Comparison of ENCODE assay signal across 29 cellular contexts in genomic region chr6:129342243-129342642, GRCh38.
DNase-seq lines count a peak whose midpoint lies in the region; ATAC-seq and TF ChIP-seq lines count a peak whose summit lies in the region.
"Had no signal": no experiment of that assay in that cellular context is flagged by ENCODE, and none has a peak within 500 bp of the region (broad histone marks: within the 10 kb centered on the region; RNA-seq: fewer than 3 reads in every experiment).

No MANE protein-coding gene starts in this region.

- peak overlapping the region; percentile 82 for H2BK5ac ChIP-seq in IMR-90 (ENCODE audit: low read depth, low read length, poor library complexity, severe bottlenecking)

- H3K27ac ChIP-seq in IMR-90 (ENCODE audit: insufficient read depth, low read length): no peak overlapping the region
- H3K27ac ChIP-seq in gastrocnemius medialis: no peak overlapping the region
- H3K27ac ChIP-seq: cardiac muscle cell, hepatocyte, testis, vagina had no signal

- no peaks in the 10 kb centered on the region for H3K27me3 ChIP-seq in IMR-90 (ENCODE audit: control insufficient read depth, insufficient read depth, low read length)
- no peaks in the 10 kb centered on the region for H3K27me3 ChIP-seq in gastrocnemius medialis
- H3K27me3 ChIP-seq: cardiac muscle cell, esophagus squamous epithelium, hepatocyte, SJSA1, testis, vagina had no signal

- 0 out of 2 replicates have a peak overlapping the region, but pooled peaks have one; percentile 8 for H4K91ac ChIP-seq in IMR-90 (ENCODE audit: insufficient read depth, low read depth, low read length)

- in situ Hi-C loops in IMR-90 (cut with MboI; ENCODE audit: low sequenced_read_pairs): no loop called here
- in situ Hi-C loops in gastrocnemius medialis (cut with MboI; ENCODE audit: low sequenced_read_pairs in 4 of 4): no loop called here

- H2BK20ac ChIP-seq in IMR-90 (ENCODE audit: low read depth, low read length): peak overlapping the region; percentile 83

- peak overlapping the region; percentile 61 for H3K4ac ChIP-seq in IMR-90 (ENCODE audit: low read depth, low read length)

- H2AK5ac ChIP-seq in IMR-90 (ENCODE audit: low read depth, low read length): peak overlapping the region; percentile 77; the same call in 1 of the 2 replicates

- H3K9me1 ChIP-seq in IMR-90 (ENCODE audit: insufficient read depth, low read length): peaks cover 5% of the 10 kb centered on the region; the same call in 1 of the 2 replicates

- dilution Hi-C loops in IMR-90 (cut with HindIII; ENCODE audit: low sequenced_read_pairs, unreplicated experiment): no loop called here

- POLR2A ChIA-PET in IMR-90 (lab: Charles Lee; ENCODE audit: unreplicated experiment): no interaction called here

- H2AK9ac ChIP-seq in IMR-90 (replicated peaks; ENCODE audit: low read depth, low read length, poor library complexity): no peak overlapping the region

- intact Hi-C loops in IMR-90 (cut with micrococcal nuclease): no loop called here
- intact Hi-C loops in gastrocnemius medialis (cut with DNase I; ENCODE audit: low total_unique reads): no loop called here

- H3K4me1 ChIP-seq in IMR-90 (ENCODE audit: control insufficient read depth, insufficient read depth, low read length): peaks cover 2% of the 10 kb centered on the region; the same call in 1 of the 2 replicates
- no peaks in the 10 kb centered on the region for H3K4me1 ChIP-seq in gastrocnemius medialis
- H3K4me1 ChIP-seq: esophagus squamous epithelium, testis, vagina had no signal

- no peaks in the 10 kb centered on the region for H4K20me1 ChIP-seq in IMR-90 (ENCODE audit: insufficient read depth, low read length)

- no peak overlapping the region for H2AFZ ChIP-seq in IMR-90 (replicated peaks; ENCODE audit: low read length, poor library complexity)
- H2AFZ ChIP-seq: GM23338, hepatocyte had no signal

- peak overlapping the region; percentile 56 to 76; a peak in 2 of 4 replicates for H4K8ac ChIP-seq in IMR-90 (ENCODE audit: low read depth in 2 of 2, low read length in 2 of 2)

- H3K79me1 ChIP-seq in IMR-90 (ENCODE audit: low read depth in 1 of 2, low read length in 2 of 2): no peaks in the 10 kb centered on the region

- WGBS in IMR-90 (ENCODE audit: extremely low coverage in 2 of 2, insufficient read length in 1 of 2), 2 experiments: no CpG with 5 or more reads among the region's 2 CpGs

- H3K4me1 Mint-ChIP-seq in effector memory CD8-positive, alpha-beta T cell (ENCODE audit: low read depth in 2 of 2): no peaks in the 10 kb centered on the region
- no peaks in the 10 kb centered on the region for H3K4me1 Mint-ChIP-seq in stimulated activated effector memory CD8-positive, alpha-beta T cell treated with anti-CD3 and anti-CD28 coated beads, Interleukin-12 subunit alpha, Interleukin-12 subunit beta, amount 100 ng/mL, for 72 hours
- H3K4me1 Mint-ChIP-seq: activated CD4-positive, alpha-beta T cell treated with anti-CD3 and anti-CD28 coated beads for 36 hours; CD4-positive, alpha-beta memory T cell; immature natural killer cell had no signal

- H3K9ac ChIP-seq in IMR-90 (ENCODE audit: low read depth, low read length): no peak overlapping the region

- H4K5ac ChIP-seq in IMR-90 (ENCODE audit: low read depth, low read length): peak overlapping the region; percentile 35; the same call in 1 of the 2 replicates

- no peak for TF ChIP-seq RAD21 in IMR-90 (IDR thresholded peaks at IDR 0.05; ENCODE audit: low read length)

- TF ChIP-seq CTCF in IMR-90 (conservative IDR thresholded peaks at IDR 0.05; ENCODE audit: low read depth, low read length): no peak
- no peak for TF ChIP-seq CTCF in fibroblast of the aortic adventitia (IDR thresholded peaks at IDR 0.05; ENCODE audit: insufficient read depth, low read length)
- TF ChIP-seq CTCF in gastrocnemius medialis (IDR thresholded peaks at IDR 0.05 in 4 of 5, conservative IDR thresholded peaks at IDR 0.05 in 1 of 5): no peak

- no peak overlapping the region for H3K56ac ChIP-seq in IMR-90 (ENCODE audit: extremely low read depth, insufficient read depth, low read length)

- no peak overlapping the region for H3K4me3 Mint-ChIP-seq in effector memory CD8-positive, alpha-beta T cell
- no peak overlapping the region for H3K4me3 Mint-ChIP-seq in stimulated activated effector memory CD8-positive, alpha-beta T cell treated with anti-CD3 and anti-CD28 coated beads, Interleukin-12 subunit alpha, Interleukin-12 subunit beta, amount 100 ng/mL, for 72 hours
- H3K4me3 Mint-ChIP-seq: activated CD4-positive, alpha-beta T cell treated with anti-CD3 and anti-CD28 coated beads for 36 hours; activated T-cell treated with anti-CD3 and anti-CD28 coated beads, Interleukin-2, amount 50 U/mL, for 24 hours; CD4-positive, alpha-beta memory T cell; GM23338; immature natural killer cell; natural killer cell treated with Interleukin-12 subunit alpha and Interleukin-12 subunit beta and Interleukin-15 and Interleukin-18, amount 100 ng/mL, for 72 hours; T-helper 1 cell treated with Interleukin-12 subunit alpha and Interleukin-12 subunit beta and Interleukin-4 antibody, amounts not matched to agents 30 μg/mL and 1 μg/mL, for 36 hours had no signal

- H3K36me3 ChIP-seq in IMR-90 (ENCODE audit: control insufficient read depth, insufficient read depth, low read length) (no peaks in the 10 kb centered on the region), gastrocnemius medialis (no peaks in the 10 kb centered on the region)
- H3K36me3 ChIP-seq: cardiac muscle cell, esophagus squamous epithelium, SJSA1, vagina had no signal

- H3K4me2 ChIP-seq in IMR-90 (ENCODE audit: low read depth, low read length): no peak overlapping the region
- H3K4me2 ChIP-seq: GM23338, hepatocyte had no signal

- H2BK15ac ChIP-seq in IMR-90 (ENCODE audit: low read depth, low read length): peak overlapping the region; percentile 35; the same call in 1 of the 3 replicates

- H3K4me3 ChIP-seq in IMR-90 (ENCODE audit: insufficient read depth, low read depth, low read length) (no peak overlapping the region), fibroblast of the aortic adventitia (ENCODE audit: low read depth, low read length) (no peak overlapping the region), gastrocnemius medialis (no peak overlapping the region)
- H3K4me3 ChIP-seq: cardiac muscle cell, esophagus squamous epithelium, GM23338, hepatocyte, SJSA1, testis, vagina had no signal

- H3K18ac ChIP-seq in IMR-90 (ENCODE audit: low read depth, low read length): peak overlapping the region; percentile 45; the same call in 1 of the 2 replicates

- peaks cover 0 to 39% of the 10 kb centered on the region in 2 donors for H3K27me3 Mint-ChIP-seq in effector memory CD8-positive, alpha-beta T cell

- no peaks in the 10 kb centered on the region for H3K9me3 ChIP-seq in IMR-90 (ENCODE audit: control insufficient read depth, insufficient read depth, low read length)
- no peaks in the 10 kb centered on the region for H3K9me3 ChIP-seq in gastrocnemius medialis
- H3K9me3 ChIP-seq: esophagus squamous epithelium, SJSA1, testis, vagina had no signal

- DNase-seq in EH (ENCODE audit: low read depth) (peak; percentile 40), IMR-90 (peak; percentile 56), fibroblast of the aortic adventitia (ENCODE audit: low read depth) (peak; percentile 68), gastrocnemius medialis (peak in 1 of 2 donors; percentile 40)
- no peak for DNase-seq in effector memory CD8-positive, alpha-beta T cell
- no peak for DNase-seq in stimulated activated effector memory CD8-positive, alpha-beta T cell treated with anti-CD3 and anti-CD28 coated beads, Interleukin-12 subunit alpha, Interleukin-12 subunit beta, amount 100 ng/mL, for 72 hours (ENCODE audit: low spot score in 2 of 2)
- DNase-seq: activated CD4-positive, alpha-beta T cell treated with anti-CD3 and anti-CD28 coated beads for 36 hours; activated naive CD4-positive, alpha-beta T cell treated with Interleukin-2 at 50 U/mL for 16 hours; activated T-cell treated with anti-CD3 and anti-CD28 coated beads, Interleukin-2, amount 50 U/mL, for 24 hours; AML-193; amygdala; CD4-positive, alpha-beta memory T cell; esophagus squamous epithelium; immature natural killer cell; Karpas-422; NCI-H1694 treated with DMSO at 0.1 percent for 48 hours; NCI-H526; stimulated activated CD4-positive, alpha-beta T cell treated with anti-CD3 and anti-CD28 coated beads, Interleukin-4, amount 100 ng/mL, for 1 hour; stimulated activated naive CD4-positive, alpha-beta T cell; testis had no signal

- H3K14ac ChIP-seq in IMR-90 (replicated peaks; ENCODE audit: low read depth, low read length): peak overlapping the region; percentile 57; the same call in 1 of the 2 replicates

- BruUV-seq in IMR-90 (replicated peaks; lab: Mats Ljungman, UMichigan): no TSS peak

- H3K36me3 Mint-ChIP-seq in effector memory CD8-positive, alpha-beta T cell (ENCODE audit: insufficient read depth): no peaks in the 10 kb centered on the region
- no peaks in the 10 kb centered on the region for H3K36me3 Mint-ChIP-seq in stimulated activated effector memory CD8-positive, alpha-beta T cell treated with anti-CD3 and anti-CD28 coated beads, Interleukin-12 subunit alpha, Interleukin-12 subunit beta, amount 100 ng/mL, for 72 hours

- no peaks in the 10 kb centered on the region for H3K9me3 Mint-ChIP-seq in effector memory CD8-positive, alpha-beta T cell
- H3K9me3 Mint-ChIP-seq in stimulated activated effector memory CD8-positive, alpha-beta T cell treated with anti-CD3 and anti-CD28 coated beads, Interleukin-12 subunit alpha, Interleukin-12 subunit beta, amount 100 ng/mL, for 72 hours: peaks cover 7% of the 10 kb centered on the region
- H3K9me3 Mint-ChIP-seq: activated T-cell treated with anti-CD3 and anti-CD28 coated beads, Interleukin-2, amount 50 U/mL, for 24 hours; GM23338; T-helper 1 cell treated with Interleukin-12 subunit alpha and Interleukin-12 subunit beta and Interleukin-4 antibody, amounts not matched to agents 30 μg/mL and 1 μg/mL, for 36 hours had no signal

- CTCF ChIA-PET in IMR-90 (lab: Yijun Ruan, JAX): interaction anchor here (0.7 kb wide), 1 partner anchor 244 kb away, joined by 3 read pairs; no protein-coding TSS in a partner anchor

- H3K27ac Mint-ChIP-seq in effector memory CD8-positive, alpha-beta T cell: no peak overlapping the region
- H3K27ac Mint-ChIP-seq in stimulated activated effector memory CD8-positive, alpha-beta T cell treated with anti-CD3 and anti-CD28 coated beads, Interleukin-12 subunit alpha, Interleukin-12 subunit beta, amount 100 ng/mL, for 72 hours: no peak overlapping the region
- H3K27ac Mint-ChIP-seq: activated CD4-positive, alpha-beta T cell treated with anti-CD3 and anti-CD28 coated beads for 36 hours; activated T-cell treated with anti-CD3 and anti-CD28 coated beads, Interleukin-2, amount 50 U/mL, for 24 hours; GM23338; immature natural killer cell; natural killer cell treated with Interleukin-12 subunit alpha and Interleukin-12 subunit beta and Interleukin-15 and Interleukin-18, amount 100 ng/mL, for 72 hours; T-helper 1 cell treated with Interleukin-12 subunit alpha and Interleukin-12 subunit beta and Interleukin-4 antibody, amounts not matched to agents 30 μg/mL and 1 μg/mL, for 36 hours had no signal

- 0 out of 2 replicates have a peak, but pooled peaks have one; percentile 13 for ATAC-seq in IMR-90 (ENCODE audit: low read depth)
- peak; percentile 42 to 76 for ATAC-seq in gastrocnemius medialis
- no peak for ATAC-seq in effector memory CD8-positive, alpha-beta T cell (replicated peaks)
- no peak for ATAC-seq in stimulated activated effector memory CD8-positive, alpha-beta T cell treated with anti-CD3 and anti-CD28 coated beads, Interleukin-12 subunit alpha, Interleukin-12 subunit beta, amount 100 ng/mL, for 72 hours
- no peak for ATAC-seq in HG02884 (IDR thresholded peaks at IDR 0.05; ENCODE audit: unreplicated experiment)
- ATAC-seq: activated CD4-positive, alpha-beta T cell treated with anti-CD3 and anti-CD28 coated beads for 36 hours; GM23338; natural killer cell treated with Interleukin-12 subunit alpha and Interleukin-12 subunit beta and Interleukin-15 and Interleukin-18, amount 100 ng/mL, for 72 hours; Panc1 had no signal

- TF ChIP-seq POLR2A in IMR-90 (IDR thresholded peaks at IDR 0.05; ENCODE audit: low read depth, low read length): no peak
- no peak for TF ChIP-seq POLR2A in gastrocnemius medialis (IDR thresholded peaks at IDR 0.05)

- peak overlapping the region; percentile 54; the same call in 1 of the 2 replicates for H3K23ac ChIP-seq in IMR-90 (ENCODE audit: low read depth, low read length)

- peak overlapping the region; percentile 71 for H2BK120ac ChIP-seq in IMR-90 (ENCODE audit: low read depth, low read length)

Comparison
In these comparisons a context has a peak if more than half of its experiments do, and no peak if none do; other contexts are left out.
1. DNase-seq: peak in EH (single experiment), IMR-90 (single experiment) and fibroblast of the aortic adventitia (single experiment); none in effector memory CD8-positive, alpha-beta T cell (0 of 3) and stimulated activated effector memory CD8-positive, alpha-beta T cell treated with anti-CD3 and anti-CD28 coated beads, Interleukin-12 subunit alpha, Interleukin-12 subunit beta, amount 100 ng/mL, for 72 hours (0 of 2).
2. ATAC-seq: peak in IMR-90 (single experiment) and gastrocnemius medialis (2 of 2); none in effector memory CD8-positive, alpha-beta T cell (single experiment), stimulated activated effector memory CD8-positive, alpha-beta T cell treated with anti-CD3 and anti-CD28 coated beads, Interleukin-12 subunit alpha, Interleukin-12 subunit beta, amount 100 ng/mL, for 72 hours (single experiment) and HG02884 (single experiment).